In genomic region chr3:51637144-51637940, GRCh38 we compare ENCODE assay signal across 9 cellular contexts.
"Had no signal": no experiment of that assay in that cellular context is flagged by ENCODE, and none has a peak within 500 bp of the region (broad histone marks: within the 10 kb centered on the region; RNA-seq: fewer than 3 reads in every experiment).

No MANE protein-coding gene starts in this region.

- H3K9me3 Mint-ChIP-seq: activated CD4-positive, alpha-beta memory T cell treated with anti-CD3 and anti-CD28 coated beads, Interleukin-2, amount 10 ng/mL, durations not matched to agents 7 days and 5 days; activated naive CD8-positive, alpha-beta T cell treated with anti-CD3 and anti-CD28 coated beads, Interleukin-2, amount 10 ng/mL, durations not matched to agents 7 days and 5 days; activated T-cell treated with anti-CD3 and anti-CD28 coated beads, Interleukin-2, amount 50 U/mL, for 72 hours; stimulated activated memory B cell treated with anti-CD40 and anti-IgM and Interleukin-4, amounts not matched to agents 10 μg/mL and 1 μg/mL and 100 μg/mL, for 72 hours; T-helper 2 cell treated with Interferon-gamma antibody and Interleukin-4, amounts not matched to agents 5 μg/mL and 100 μg/mL, for 36 hours had no signal

- H3K27me3 Mint-ChIP-seq: activated CD4-positive, alpha-beta memory T cell treated with anti-CD3 and anti-CD28 coated beads, Interleukin-2, amount 10 ng/mL, durations not matched to agents 7 days and 5 days; activated CD4-positive, alpha-beta T cell treated with anti-CD3 and anti-CD28 coated beads for 36 hours; activated naive CD8-positive, alpha-beta T cell treated with anti-CD3 and anti-CD28 coated beads, Interleukin-2, amount 10 ng/mL, durations not matched to agents 7 days and 5 days; naive thymus-derived CD4-positive, alpha-beta T cell; stimulated activated memory B cell treated with anti-CD40 and anti-IgM and Interleukin-4, amounts not matched to agents 10 μg/mL and 1 μg/mL and 100 μg/mL, for 72 hours had no signal

- H3K27ac Mint-ChIP-seq: activated CD4-positive, alpha-beta memory T cell treated with anti-CD3 and anti-CD28 coated beads, Interleukin-2, amount 10 ng/mL, durations not matched to agents 7 days and 5 days; activated CD4-positive, alpha-beta T cell treated with anti-CD3 and anti-CD28 coated beads for 36 hours; activated naive CD8-positive, alpha-beta T cell treated with anti-CD3 and anti-CD28 coated beads, Interleukin-2, amount 10 ng/mL, durations not matched to agents 7 days and 5 days; activated T-cell treated with anti-CD3 and anti-CD28 coated beads, Interleukin-2, amount 50 U/mL, for 72 hours; stimulated activated memory B cell treated with anti-CD40 and anti-IgM and Interleukin-4, amounts not matched to agents 10 μg/mL and 1 μg/mL and 100 μg/mL, for 72 hours; T-helper 2 cell treated with Interferon-gamma antibody and Interleukin-4, amounts not matched to agents 5 μg/mL and 100 μg/mL, for 36 hours had no signal

- H3K4me3 Mint-ChIP-seq: activated CD4-positive, alpha-beta memory T cell treated with anti-CD3 and anti-CD28 coated beads, Interleukin-2, amount 10 ng/mL, durations not matched to agents 7 days and 5 days; activated CD4-positive, alpha-beta T cell treated with anti-CD3 and anti-CD28 coated beads for 36 hours; activated naive CD8-positive, alpha-beta T cell treated with anti-CD3 and anti-CD28 coated beads, Interleukin-2, amount 10 ng/mL, durations not matched to agents 7 days and 5 days; activated T-cell treated with anti-CD3 and anti-CD28 coated beads, Interleukin-2, amount 50 U/mL, for 72 hours; naive thymus-derived CD4-positive, alpha-beta T cell; stimulated activated memory B cell treated with anti-CD40 and anti-IgM and Interleukin-4, amounts not matched to agents 10 μg/mL and 1 μg/mL and 100 μg/mL, for 72 hours; T-helper 2 cell treated with Interferon-gamma antibody and Interleukin-4, amounts not matched to agents 5 μg/mL and 100 μg/mL, for 36 hours had no signal

- H3K4me1 Mint-ChIP-seq: activated CD4-positive, alpha-beta memory T cell treated with anti-CD3 and anti-CD28 coated beads, Interleukin-2, amount 10 ng/mL, durations not matched to agents 7 days and 5 days; activated CD4-positive, alpha-beta T cell treated with anti-CD3 and anti-CD28 coated beads for 36 hours; activated naive CD8-positive, alpha-beta T cell treated with anti-CD3 and anti-CD28 coated beads, Interleukin-2, amount 10 ng/mL, durations not matched to agents 7 days and 5 days; stimulated activated memory B cell treated with anti-CD40 and anti-IgM and Interleukin-4, amounts not matched to agents 10 μg/mL and 1 μg/mL and 100 μg/mL, for 72 hours had no signal

- DNase-seq: activated CD8-positive, alpha-beta memory T cell treated with anti-CD3 and anti-CD28 coated beads, Interleukin-2, amount 50 U/mL, for 4 hours; activated naive CD8-positive, alpha-beta T cell treated with anti-CD3 and anti-CD28 coated beads, Interleukin-2, amount 10 ng/mL, durations not matched to agents 7 days and 5 days; gastrocnemius medialis had no signal
